In the genomic region with DNA sequence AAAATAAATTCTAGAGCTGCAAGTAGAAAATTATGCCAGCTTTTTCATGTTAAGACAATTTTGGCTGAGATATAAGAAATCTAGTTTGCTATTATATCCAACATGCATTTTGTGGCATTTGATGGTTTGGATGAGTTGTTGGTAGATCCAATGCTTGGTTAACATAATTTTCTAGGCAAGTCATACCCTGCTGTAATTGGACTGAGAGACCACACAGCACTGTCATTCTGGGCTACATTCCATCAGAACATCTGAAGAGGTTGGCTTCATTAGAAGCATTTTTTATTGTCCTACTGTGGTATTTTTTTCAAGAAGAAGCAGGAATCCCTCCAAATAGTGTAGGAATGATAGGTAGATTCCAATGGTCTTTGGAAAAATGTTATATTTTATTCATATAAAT, we compare ENCODE assay signal across 8 cellular contexts.
"Had no signal": no experiment of that assay in that cellular context is flagged by ENCODE, and none has a peak within 500 bp of the region (broad histone marks: within the 10 kb centered on the region; RNA-seq: fewer than 3 reads in every experiment).

No MANE protein-coding gene starts in this region.

- FAIRE-seq: G401.6, GM12878, GM12891, GM12892, GM18507, GM19239 had no signal

- DNase-seq: GDM1, GF-D8 had no signal

- H3K4me3 ChIP-seq: GM12878 had no signal

- ATAC-seq: GM12878 had no signal
